Comparison of ENCODE assay signal across 9 cellular contexts in genomic region chr15:89136818-89137772, GRCh38. TPM values are rescaled to one million over a fixed set of nuclear protein-coding genes. Genes with fewer than 3 reads are reported as not detected.
DNase-seq lines count a peak whose midpoint lies in the region; ATAC-seq and TF ChIP-seq lines count a peak whose summit lies in the region.
"Had no signal": no experiment of that assay in that cellular context is flagged by ENCODE, and none has a peak within 500 bp of the region (broad histone marks: within the 10 kb centered on the region; RNA-seq: fewer than 3 reads in every experiment).

No MANE protein-coding gene starts in this region.

- H3K27ac ChIP-seq in fibroblast of lung (ENCODE audit: insufficient read depth, low read length) (peak overlapping the region; percentile 56), neutrophil (peak overlapping the region; percentile 96)

- H3K36me3 ChIP-seq in fibroblast of lung (ENCODE audit: control insufficient read depth, insufficient read depth, low read length) (no peaks in the 10 kb centered on the region), neutrophil (peaks cover 11% of the 10 kb centered on the region)

- peak; percentile 93 for ATAC-seq in Right ventricle myocardium inferior

- no peak overlapping the region for H3K4me2 ChIP-seq in fibroblast of lung (ENCODE audit: extremely low read depth, insufficient read depth, low read length)

- TF ChIP-seq CTCF in fibroblast of lung (conservative IDR thresholded peaks at IDR 0.05 in 1 of 2, IDR thresholded peaks at IDR 0.05 in 1 of 2; ENCODE audit: low read depth in 1 of 2, low read length in 2 of 2): no peak
- TF ChIP-seq CTCF in neutrophil (IDR thresholded peaks at IDR 0.05): no peak
- no peak for TF ChIP-seq CTCF in GM13976 (IDR thresholded peaks at IDR 0.05; ENCODE audit: borderline replicate concordance, control extremely low read depth, extremely low read depth, insufficient read depth, missing control alignments)

- no peak overlapping the region for H2AFZ ChIP-seq in fibroblast of lung (ENCODE audit: low read length)

- H3K79me2 ChIP-seq in fibroblast of lung (ENCODE audit: control insufficient read depth, insufficient read depth, low read length): no peaks in the 10 kb centered on the region

- no peaks in the 10 kb centered on the region for H4K20me1 ChIP-seq in fibroblast of lung (ENCODE audit: control insufficient read depth, extremely low read depth, insufficient read depth, low read length)

- H3K27me3 ChIP-seq in fibroblast of lung (ENCODE audit: control insufficient read depth, insufficient read depth, low read length) (no peaks in the 10 kb centered on the region), neutrophil (no peaks in the 10 kb centered on the region)

- H3K4me1 ChIP-seq in fibroblast of lung (ENCODE audit: control insufficient read depth, extremely low read depth, insufficient read depth, low read length) (peaks cover 18% of the 10 kb centered on the region), neutrophil (ENCODE audit: control insufficient read depth in 1 of 2, insufficient read depth in 1 of 2, low read depth in 1 of 2, low read length in 1 of 2) (peaks cover 91 to 97% of the 10 kb centered on the region in 2 experiments)

- H3K9me3 ChIP-seq in fibroblast of lung (ENCODE audit: control insufficient read depth, insufficient read depth, low read depth, low read length) (no peaks in the 10 kb centered on the region), neutrophil (no peaks in the 10 kb centered on the region)

- intact Hi-C loops in Right ventricle myocardium inferior (cut with DNase I): loop anchor here (2.0 to 5.0 kb wide), 2 partner anchors 35 to 46 kb away; no protein-coding TSS in a partner anchor
- intact Hi-C loops in cardiac septum (cut with DNase I): loop anchor here (5.0 kb wide), 3 partner anchors 40 to 240 kb away; partner anchors contain the start of genes ABHD2 and HAPLN3

- H3K4me3 ChIP-seq in fibroblast of lung (replicated peaks in 1 of 4; ENCODE audit: control extremely low read depth in 1 of 4, insufficient read depth in 1 of 4, low read depth in 3 of 4, low read length in 4 of 4) (no peak overlapping the region), neutrophil (ENCODE audit: low read depth in 1 of 2, low read length in 1 of 2) (peak overlapping the region in 1 of 2 experiments; percentile 51)

- DNase-seq in Right ventricle myocardium inferior (ENCODE audit: missing footprints) (no peak), cardiac septum (ENCODE audit: low spot score) (no peak), fibroblast of lung (ENCODE audit: low read depth in 2 of 2) (peak in 1 of 2 donors; percentile 17), NCI-H2196 treated with DMSO at 0.1 percent for 48 hours (lab: John Stamatoyannopoulos, UW; ENCODE audit: unreplicated experiment) (no peak), GM13976 (ENCODE audit: low spot score) (no peak), 8988T (no peak), COLO829 (ENCODE audit: low spot score) (no peak)
- DNase-seq: NCI-H510A treated with DMSO at 0.1 percent for 48 hours had no signal

- in situ Hi-C loops in GM13976 (cut with MboI; ENCODE audit: low sequenced_read_pairs, unreplicated experiment): no loop called here

- no peak overlapping the region for H3K9ac ChIP-seq in fibroblast of lung (ENCODE audit: insufficient read depth, low read length)

RNA-seq across cellular contexts. Expression of gene ABHD2, which starts 48.8 kb away (rescaled TPM):
- total RNA-seq in Right ventricle myocardium inferior: 69.9 TPM
- total RNA-seq in cardiac septum: 185 TPM
- 42.9 and 84.9 TPM in 2 replicates for total RNA-seq in fibroblast of lung
- 39.5 and 55.3 TPM in 2 replicates for polyA plus RNA-seq in fibroblast of lung
- 25.1 and 29.1 TPM in 2 replicates for polyA plus RNA-seq in fibroblast of lung (2012)
- 337 and 341 TPM in 2 replicates for polyA minus RNA-seq in fibroblast of lung (ENCODE audit: low replicate concordance)
